Comparison of ENCODE assay signal across 17 cellular contexts in genomic region chr21:42245348-42246185, GRCh38. TPM values are rescaled to one million over a fixed set of nuclear protein-coding genes. Genes with fewer than 3 reads are reported as not detected.
DNase-seq lines count a peak whose midpoint lies in the region; ATAC-seq and TF ChIP-seq lines count a peak whose summit lies in the region.
"Had no signal": no experiment of that assay in that cellular context is flagged by ENCODE, and none has a peak within 500 bp of the region (broad histone marks: within the 10 kb centered on the region; RNA-seq: fewer than 3 reads in every experiment).

No MANE protein-coding gene starts in this region.

- no peak overlapping the region for H3K4me2 ChIP-seq in hepatocyte

- H3K27ac Mint-ChIP-seq in activated CD4-positive, alpha-beta T cell treated with anti-CD3 and anti-CD28 coated beads for 36 hours: peak overlapping the region; percentile 20
- H3K27ac Mint-ChIP-seq in Caco-2 (ENCODE audit: unreplicated experiment): no peak overlapping the region
- H3K27ac Mint-ChIP-seq: activated T-helper 2 cell treated with anti-CD3 and anti-CD28 coated beads, Interferon-gamma antibody, Interleukin-2, Interleukin-4, amounts not matched to agents 10 μg/mL and 5 μg/mL and 100 μg/mL, durations not matched to agents 14 hours and 24 hours and 36 hours had no signal

- H3K27me3 ChIP-seq in hepatocyte (no peaks in the 10 kb centered on the region), thymus (ENCODE audit: control insufficient read depth, insufficient read depth) (no peaks in the 10 kb centered on the region), tibial artery (peaks cover 0 to 24% of the 10 kb centered on the region in 2 donors), Caco-2 (replicated peaks; ENCODE audit: control insufficient read depth, insufficient read depth, low read length) (no peaks in the 10 kb centered on the region)
- H3K27me3 ChIP-seq: tibial nerve had no signal

- peaks cover 6% of the 10 kb centered on the region for H3K4me1 Mint-ChIP-seq in activated CD4-positive, alpha-beta T cell treated with anti-CD3 and anti-CD28 coated beads for 36 hours
- H3K4me1 Mint-ChIP-seq in Caco-2 (ENCODE audit: low read depth, unreplicated experiment): no peaks in the 10 kb centered on the region

- H3K36me3 Mint-ChIP-seq in activated CD4-positive, alpha-beta T cell treated with anti-CD3 and anti-CD28 coated beads for 36 hours (ENCODE audit: low read depth): no peaks in the 10 kb centered on the region
- no peaks in the 10 kb centered on the region for H3K36me3 Mint-ChIP-seq in Caco-2 (ENCODE audit: insufficient read depth, unreplicated experiment)

- H4K20me1 ChIP-seq in hepatocyte (ENCODE audit: insufficient read depth, poor library complexity, severe bottlenecking): no peaks in the 10 kb centered on the region

- H3K36me3 ChIP-seq in hepatocyte (replicated peaks; ENCODE audit: insufficient read depth, low read depth) (no peaks in the 10 kb centered on the region), thymus (ENCODE audit: control insufficient read depth, insufficient read depth) (peaks cover 9% of the 10 kb centered on the region), tibial artery (no peaks in the 10 kb centered on the region), Caco-2 (ENCODE audit: control insufficient read depth, insufficient read depth, low read length) (no peaks in the 10 kb centered on the region)
- H3K36me3 ChIP-seq: tibial nerve had no signal

- H3K79me2 ChIP-seq in hepatocyte: no peaks in the 10 kb centered on the region

- no peak for DNase-seq in activated CD4-positive, alpha-beta T cell treated with anti-CD3 and anti-CD28 coated beads for 36 hours
- no peak for DNase-seq in activated CD4-positive, alpha-beta T cell treated with anti-CD3 and anti-CD28 coated beads for 4 hours
- DNase-seq in NCI-H69 (lab: John Stamatoyannopoulos, UW) (peak; percentile 80), hepatocyte (ENCODE audit: low spot score) (peak; percentile 51), tibial artery (no peak), NOMO-1 (lab: John Stamatoyannopoulos, UW; ENCODE audit: unreplicated experiment in 2 of 2) (no peak), Caco-2 (no peak)
- DNase-seq: ACHN; activated CD4-positive, alpha-beta T cell treated with anti-CD3 and anti-CD28 coated beads for 1 hour; Kasumi-1; naive B cell; NCI-H526 treated with DMSO at 0.1 percent for 48 hours had no signal

- CTCF ChIA-PET in activated CD4-positive, alpha-beta T cell treated with anti-CD3 and anti-CD28 coated beads for 36 hours (lab: Charles Lee): interaction anchor here (0.9 to 2.4 kb wide), 5 partner anchors 10 to 100 kb away, joined by 3 to 11 read pairs (median 10); no protein-coding TSS in a partner anchor
- CTCF ChIA-PET in Caco-2 (lab: Charles Lee): interaction anchor here (1.0 kb wide), 1 partner anchor 14 kb away, joined by 3 read pairs; no protein-coding TSS in a partner anchor

- ATAC-seq in activated CD4-positive, alpha-beta T cell treated with anti-CD3 and anti-CD28 coated beads for 36 hours: no peak
- ATAC-seq: esophagus mucosa had no signal

- intact Hi-C loops in activated CD4-positive, alpha-beta T cell treated with anti-CD3 and anti-CD28 coated beads for 36 hours (cut with DNase I, micrococcal nuclease): no loop called here
- intact Hi-C loops in tibial artery (cut with DNase I; ENCODE audit: low total_unique reads): no loop called here
- intact Hi-C loops in Caco-2 (cut with micrococcal nuclease; ENCODE audit: unreplicated experiment): no loop called here

- H3K9me2 ChIP-seq in hepatocyte (replicated peaks; ENCODE audit: insufficient read depth): no peaks in the 10 kb centered on the region

- H3K4me3 ChIP-seq in hepatocyte (no peak overlapping the region), thymus (ENCODE audit: low read length) (no peak overlapping the region), tibial artery (no peak overlapping the region), Caco-2 (ENCODE audit: low read depth, low read length) (no peak overlapping the region)
- H3K4me3 ChIP-seq: SK-N-MC, tibial nerve had no signal

- no peak overlapping the region for H2AFZ ChIP-seq in hepatocyte

- H3K9me3 ChIP-seq in hepatocyte (ENCODE audit: low read depth): no peaks in the 10 kb centered on the region
- peaks cover 2% of the 10 kb centered on the region for H3K9me3 ChIP-seq in thymus (ENCODE audit: control insufficient read depth)
- H3K9me3 ChIP-seq in tibial artery: no peaks in the 10 kb centered on the region
- H3K9me3 ChIP-seq in Caco-2: no peaks in the 10 kb centered on the region
- H3K9me3 ChIP-seq: tibial nerve had no signal

- H3K27ac ChIP-seq in hepatocyte: no peak overlapping the region
- H3K27ac ChIP-seq in thymus (ENCODE audit: low read depth): peak overlapping the region; percentile 31
- H3K27ac ChIP-seq in tibial artery: no peak overlapping the region
- H3K27ac ChIP-seq: SK-N-MC, tibial nerve had no signal

- WGBS in hepatocyte (ENCODE audit: low lambda C conversion rate, missing lambda C conversion rate): 49% methylated on average over 10 of the region's 10 CpGs
- 69% methylated on average over 10 of the region's 10 CpGs for WGBS in thymus

- H3K4me3 Mint-ChIP-seq in activated CD4-positive, alpha-beta T cell treated with anti-CD3 and anti-CD28 coated beads for 36 hours: no peak overlapping the region
- no peak overlapping the region for H3K4me3 Mint-ChIP-seq in Caco-2 (ENCODE audit: unreplicated experiment)

- no peak for TF ChIP-seq CTCF in hepatocyte (IDR thresholded peaks at IDR 0.05; ENCODE audit: poor library complexity)
- no peak for TF ChIP-seq CTCF in tibial artery (IDR thresholded peaks at IDR 0.05)
- TF ChIP-seq CTCF in Caco-2 (IDR thresholded peaks at IDR 0.05; ENCODE audit: insufficient read depth in 1 of 2, low read depth in 1 of 2, low read length in 1 of 2, severe bottlenecking in 1 of 2, unreplicated experiment in 1 of 2): no peak

- POLR2A ChIA-PET in activated CD4-positive, alpha-beta T cell treated with anti-CD3 and anti-CD28 coated beads for 36 hours (lab: Charles Lee): no interaction called here
- POLR2A ChIA-PET in Caco-2 (lab: Charles Lee): no interaction called here

- H3K4me1 ChIP-seq in hepatocyte (ENCODE audit: insufficient read depth) (peaks cover 4% of the 10 kb centered on the region), thymus (ENCODE audit: control insufficient read depth, insufficient read depth, low read length) (peaks cover 20% of the 10 kb centered on the region), tibial artery (peaks cover 0 to 5% (median 0%) of the 10 kb centered on the region in 4 donors), Caco-2 (no peaks in the 10 kb centered on the region)

- H3K27me3 Mint-ChIP-seq in activated CD4-positive, alpha-beta T cell treated with anti-CD3 and anti-CD28 coated beads for 36 hours: no peaks in the 10 kb centered on the region
- peaks cover 16% of the 10 kb centered on the region for H3K27me3 Mint-ChIP-seq in Caco-2 (ENCODE audit: insufficient read depth, unreplicated experiment)
- H3K27me3 Mint-ChIP-seq: naive B cell had no signal

- no TSS peak for BruUV-seq in Caco-2 (replicated peaks; lab: Mats Ljungman, UMichigan)

- no peaks in the 10 kb centered on the region for H3K9me3 Mint-ChIP-seq in activated CD4-positive, alpha-beta T cell treated with anti-CD3 and anti-CD28 coated beads for 36 hours (ENCODE audit: low read depth)
- H3K9me3 Mint-ChIP-seq in Caco-2 (ENCODE audit: unreplicated experiment): no peaks in the 10 kb centered on the region
- H3K9me3 Mint-ChIP-seq: activated T-helper 2 cell treated with anti-CD3 and anti-CD28 coated beads, Interferon-gamma antibody, Interleukin-2, Interleukin-4, amounts not matched to agents 10 μg/mL and 5 μg/mL and 100 μg/mL, durations not matched to agents 14 hours and 24 hours and 36 hours; naive B cell had no signal

RNA-seq across cellular contexts. Expression of gene ABCG1, which starts 26.6 kb away (rescaled TPM):
- total RNA-seq in activated CD4-positive, alpha-beta T cell treated with anti-CD3 and anti-CD28 coated beads for 36 hours: 10 to 100 TPM; 11.6 to 16.3 TPM
- total RNA-seq in hepatocyte: 7.2 and 10.7 TPM in 2 replicates
- 8.4 and 14.0 TPM in 2 replicates for polyA plus RNA-seq in hepatocyte
- 28.8 TPM for polyA plus RNA-seq in thymus
- total RNA-seq in Caco-2 (2022): not detected in 2 replicates

Comparison
In these comparisons a context has a peak if more than half of its experiments do, and no peak if none do; other contexts are left out.
1. DNase-seq: peak in NCI-H69 (single experiment) and hepatocyte (single experiment); none in activated CD4-positive, alpha-beta T cell treated with anti-CD3 and anti-CD28 coated beads for 36 hours (single experiment), activated CD4-positive, alpha-beta T cell treated with anti-CD3 and anti-CD28 coated beads for 4 hours (0 of 2), tibial artery (0 of 2), NOMO-1 (0 of 2) and Caco-2 (0 of 2).